In genomic region chr2:182030875-182031274, GRCh38 we compare ENCODE assay signal across 1 cellular context.
TF ChIP-seq lines count a peak whose summit lies in the region.

No MANE protein-coding gene starts in this region.

TF ChIP-seq in HepG2, 621 proteins besides CTCF, POLR2A, EP300 and RAD21:
- TF ChIP-seq ZMYM4 (CRISPR knock-in tag; IDR thresholded peaks at IDR 0.05), result peak; percentile 29; the same call in 1 of the 2 replicates
